Comparison of ENCODE assay signal across 11 cellular contexts in genomic region chr14:91402278-91403068, GRCh38. TPM values are rescaled to one million over a fixed set of nuclear protein-coding genes. Genes with fewer than 3 reads are reported as not detected.
A peak's percentile ranks its signal among the peaks of the same experiment; 100 is the strongest.
DNase-seq lines count a peak whose midpoint lies in the region; ATAC-seq and TF ChIP-seq lines count a peak whose summit lies in the region.
"Had no signal": no experiment of that assay in that cellular context is flagged by ENCODE, and none has a peak within 500 bp of the region (broad histone marks: within the 10 kb centered on the region; RNA-seq: fewer than 3 reads in every experiment).

No MANE protein-coding gene starts in this region.

- H3K4me1 Mint-ChIP-seq in activated naive CD8-positive, alpha-beta T cell (ENCODE audit: low read depth): peaks cover 94% of the 10 kb centered on the region
- peaks cover 62% of the 10 kb centered on the region for H3K4me1 Mint-ChIP-seq in memory B cell

- ATAC-seq in Right ventricle myocardium superior (ENCODE audit: poor library complexity): no peak
- no peak for ATAC-seq in memory B cell (ENCODE audit: low read depth)
- ATAC-seq: esophagus mucosa had no signal

- H3K36me3 Mint-ChIP-seq in activated naive CD8-positive, alpha-beta T cell: peaks cover 5% of the 10 kb centered on the region
- peaks cover 8% of the 10 kb centered on the region for H3K36me3 Mint-ChIP-seq in memory B cell

- TF ChIP-seq CTCF in left ventricle myocardium inferior (IDR thresholded peaks at IDR 0.05; ENCODE audit: borderline replicate concordance): no peak
- no peak for TF ChIP-seq CTCF in vagina (IDR thresholded peaks at IDR 0.05)

- H3K4me3 ChIP-seq in left ventricle myocardium inferior: no peak overlapping the region
- H3K4me3 ChIP-seq in vagina: no peak overlapping the region

- H3K27ac ChIP-seq in left ventricle myocardium inferior (replicated peaks): peak overlapping the region; percentile 43
- peak overlapping the region; percentile 7 for H3K27ac ChIP-seq in vagina

- DNase-seq in left ventricle myocardium inferior (no peak), Right ventricle myocardium superior (no peak), memory B cell (ENCODE audit: low spot score in 2 of 2) (no peak), vagina (ENCODE audit: extremely low spot score in 2 of 2) (no peak), NCI-H187 treated with DMSO at 0.1 percent for 48 hours (lab: John Stamatoyannopoulos, UW) (no peak), DMS53 (lab: John Stamatoyannopoulos, UW) (no peak), NCI-H2081 (lab: John Stamatoyannopoulos, UW) (no peak)
- DNase-seq: NCI-H1092, RPMI8226 had no signal

- H3K4me1 ChIP-seq in left ventricle myocardium inferior (peaks cover 41% of the 10 kb centered on the region), vagina (peaks cover 31% of the 10 kb centered on the region)

- peak overlapping the region; percentile 81 for H3K4me3 Mint-ChIP-seq in activated naive CD8-positive, alpha-beta T cell
- peak overlapping the region; percentile 50 for H3K4me3 Mint-ChIP-seq in memory B cell

- H3K27me3 Mint-ChIP-seq in activated naive CD8-positive, alpha-beta T cell: no peaks in the 10 kb centered on the region
- no peaks in the 10 kb centered on the region for H3K27me3 Mint-ChIP-seq in memory B cell

- peak overlapping the region; percentile 97 for H3K27ac Mint-ChIP-seq in activated naive CD8-positive, alpha-beta T cell
- peak overlapping the region; percentile 80 for H3K27ac Mint-ChIP-seq in memory B cell

- no peak for TF ChIP-seq POLR2A in vagina (IDR thresholded peaks at IDR 0.05)

- no peaks in the 10 kb centered on the region for H3K9me3 Mint-ChIP-seq in activated naive CD8-positive, alpha-beta T cell (ENCODE audit: low read depth)
- no peaks in the 10 kb centered on the region for H3K9me3 Mint-ChIP-seq in memory B cell

- H3K36me3 ChIP-seq in left ventricle myocardium inferior (no peaks in the 10 kb centered on the region), vagina (no peaks in the 10 kb centered on the region)

- H3K9me3 ChIP-seq in left ventricle myocardium inferior (replicated peaks): no peaks in the 10 kb centered on the region
- no peaks in the 10 kb centered on the region for H3K9me3 ChIP-seq in vagina

- H3K27me3 ChIP-seq in left ventricle myocardium inferior (ENCODE audit: low read depth) (peaks cover 50% of the 10 kb centered on the region), vagina (no peaks in the 10 kb centered on the region)

- intact Hi-C loops in left ventricle myocardium inferior (cut with micrococcal nuclease) (no loop called here), Right ventricle myocardium superior (cut with DNase I) (no loop called here), vagina (cut with DNase I) (no loop called here)

RNA-seq across cellular contexts. Expression of gene CCDC88C, which starts 15.1 kb away (rescaled TPM):
- total RNA-seq in left ventricle myocardium inferior (2.8 TPM), Right ventricle myocardium superior (2.9 TPM), vagina (42.2 TPM)

Comparison
In these comparisons a context has a peak if more than half of its experiments do, and no peak if none do; other contexts are left out.
1. RNA of gene CCDC88C, which starts 15.1 kb away (total RNA-seq): 42.2 TPM in vagina (single experiment); 2.9 TPM in Right ventricle myocardium superior (single experiment) and 2.8 TPM in left ventricle myocardium inferior (single experiment); every median in the first group is over 10 times any median in the second.